ENCODE assay signal across 1 cellular context in the genomic region with DNA sequence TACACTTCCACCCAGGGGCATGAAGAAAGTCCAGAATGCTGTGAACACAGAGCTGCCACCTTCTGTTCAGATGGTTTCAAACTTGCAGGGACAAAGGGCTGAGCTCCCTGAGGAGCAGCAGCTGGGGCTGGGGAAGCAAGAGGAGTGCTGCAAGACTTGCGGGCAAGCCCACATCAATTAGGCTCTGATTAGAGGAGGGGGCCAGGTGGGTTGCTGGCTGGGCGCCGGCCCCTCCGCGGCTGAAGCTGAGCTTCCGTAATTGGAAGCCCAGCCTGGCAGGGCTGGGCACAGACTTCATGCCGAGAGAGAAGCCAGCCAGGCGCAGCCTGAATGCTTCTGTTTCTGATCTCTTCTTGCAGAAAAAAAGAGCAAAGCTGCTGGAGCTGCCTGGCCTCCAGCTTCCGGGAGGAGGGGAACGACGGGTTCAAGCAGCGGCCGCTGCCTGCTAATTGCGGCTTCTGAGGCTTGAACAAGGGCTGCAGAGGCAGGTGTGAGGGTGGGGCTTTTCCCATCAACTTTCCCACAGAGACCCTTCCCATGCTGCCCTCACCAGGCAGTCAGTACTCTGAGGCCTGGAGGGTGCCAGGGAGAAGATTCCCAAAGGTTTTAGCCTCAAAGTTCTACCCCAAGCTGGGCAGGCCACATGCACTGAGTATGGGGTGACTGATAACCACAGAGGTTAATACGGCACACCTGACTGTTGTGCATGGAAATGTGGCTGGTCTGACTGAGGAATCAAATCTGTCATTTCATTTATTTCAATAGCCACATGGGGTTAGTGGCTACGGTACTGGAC.
A peak's percentile ranks its signal among the peaks of the same experiment; 100 is the strongest.
TF ChIP-seq lines count a peak whose summit lies in the region.

No MANE protein-coding gene starts in this region.

TF ChIP-seq in IMR-90, 13 proteins besides CTCF, POLR2A, EP300 and RAD21:
- no peak for TF ChIP-seq CEBPB (IDR thresholded peaks at IDR 0.05; ENCODE audit: low read depth, low read length)
- TF ChIP-seq, protein P1, sequence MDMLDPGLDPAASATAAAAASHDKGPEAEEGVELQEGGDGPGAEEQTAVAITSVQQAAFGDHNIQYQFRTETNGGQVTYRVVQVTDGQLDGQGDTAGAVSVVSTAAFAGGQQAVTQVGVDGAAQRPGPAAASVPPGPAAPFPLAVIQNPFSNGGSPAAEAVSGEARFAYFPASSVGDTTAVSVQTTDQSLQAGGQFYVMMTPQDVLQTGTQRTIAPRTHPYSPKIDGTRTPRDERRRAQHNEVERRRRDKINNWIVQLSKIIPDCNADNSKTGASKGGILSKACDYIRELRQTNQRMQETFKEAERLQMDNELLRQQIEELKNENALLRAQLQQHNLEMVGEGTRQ (IDR thresholded peaks at IDR 0.05; ENCODE audit: low read depth, low read length), result peak; percentile 5; the same call in 1 of the 2 replicates
